8 cellular contexts compared by ENCODE assay signal in genomic region chr20:34514897-34515483, GRCh38.
DNase-seq lines count a peak whose midpoint lies in the region; ATAC-seq lines count a peak whose summit lies in the region.

No MANE protein-coding gene starts in this region.

- H2AFZ ChIP-seq in ACC112 (ENCODE audit: low read length, unreplicated experiment): peak overlapping the region; percentile 0

- H3K27ac ChIP-seq in ACC112 (ENCODE audit: low read depth, low read length): peak overlapping the region; percentile 83; the same call in 1 of the 2 replicates
- H3K27ac ChIP-seq in HUES6 (ENCODE audit: low read depth, low read length): no peak overlapping the region
- peak overlapping the region; percentile 94 for H3K27ac ChIP-seq in caudate nucleus (ENCODE audit: low read depth, low read length)

- H3K36me3 ChIP-seq in ACC112 (ENCODE audit: insufficient read depth, low read length): 0 out of 2 replicates have a peak, but pooled peaks cover 3% of the 10 kb centered on the region
- peaks cover 11% of the 10 kb centered on the region; the same call in 1 of the 2 replicates for H3K36me3 ChIP-seq in HUES6 (ENCODE audit: control insufficient read depth, insufficient read depth, low read length)
- no peaks in the 10 kb centered on the region for H3K36me3 ChIP-seq in mucosa of stomach (ENCODE audit: control insufficient read depth, insufficient read depth, low read length)

- H3K79me2 ChIP-seq in ACC112 (ENCODE audit: control insufficient read depth, insufficient read depth, low read length, unreplicated experiment): peaks cover 24% of the 10 kb centered on the region

- H3K9me3 ChIP-seq in HUES6 (ENCODE audit: control insufficient read depth, insufficient read depth, low read depth, low read length): no peaks in the 10 kb centered on the region
- H3K9me3 ChIP-seq in mucosa of stomach (ENCODE audit: control insufficient read depth, low read length): no peaks in the 10 kb centered on the region

- ATAC-seq in GM18519 (IDR thresholded peaks at IDR 0.05; ENCODE audit: low FRiP score, unreplicated experiment) (no peak), GM18520 (IDR thresholded peaks at IDR 0.05; ENCODE audit: unreplicated experiment) (no peak), GM21786 (IDR thresholded peaks at IDR 0.05; ENCODE audit: unreplicated experiment) (no peak), GM21447 (IDR thresholded peaks at IDR 0.05; ENCODE audit: unreplicated experiment) (no peak)

- H3K4me1 ChIP-seq in ACC112 (ENCODE audit: control insufficient read depth, insufficient read depth, low read length, unreplicated experiment): peaks cover 7% of the 10 kb centered on the region
- 0 out of 2 replicates have a peak, but pooled peaks cover 4% of the 10 kb centered on the region for H3K4me1 ChIP-seq in HUES6 (ENCODE audit: control insufficient read depth, insufficient read depth, low read length)
- H3K4me1 ChIP-seq in mucosa of stomach (ENCODE audit: control insufficient read depth, insufficient read depth, low read length): peaks cover 17% of the 10 kb centered on the region

- H3K4me3 ChIP-seq in ACC112 (ENCODE audit: low read depth, low read length) (peak overlapping the region; percentile 78), HUES6 (ENCODE audit: low read depth, low read length) (peak overlapping the region; percentile 98), mucosa of stomach (ENCODE audit: low read length) (peak overlapping the region; percentile 95)

- H3K27me3 ChIP-seq in ACC112 (ENCODE audit: insufficient read depth, low read length) (no peaks in the 10 kb centered on the region), HUES6 (ENCODE audit: control insufficient read depth, insufficient read depth, low read length) (no peaks in the 10 kb centered on the region), mucosa of stomach (ENCODE audit: control insufficient read depth, insufficient read depth, low read length) (no peaks in the 10 kb centered on the region)

- DNase-seq in caudate nucleus (lab: John Stamatoyannopoulos, UW): peak in 1 of 61 donors; percentile 29

- H3K9ac ChIP-seq in HUES6 (ENCODE audit: low read length) (peak overlapping the region; percentile 89), mucosa of stomach (ENCODE audit: low read length) (peak overlapping the region; percentile 93)
